16 cellular contexts compared by ENCODE assay signal in the genomic region with DNA sequence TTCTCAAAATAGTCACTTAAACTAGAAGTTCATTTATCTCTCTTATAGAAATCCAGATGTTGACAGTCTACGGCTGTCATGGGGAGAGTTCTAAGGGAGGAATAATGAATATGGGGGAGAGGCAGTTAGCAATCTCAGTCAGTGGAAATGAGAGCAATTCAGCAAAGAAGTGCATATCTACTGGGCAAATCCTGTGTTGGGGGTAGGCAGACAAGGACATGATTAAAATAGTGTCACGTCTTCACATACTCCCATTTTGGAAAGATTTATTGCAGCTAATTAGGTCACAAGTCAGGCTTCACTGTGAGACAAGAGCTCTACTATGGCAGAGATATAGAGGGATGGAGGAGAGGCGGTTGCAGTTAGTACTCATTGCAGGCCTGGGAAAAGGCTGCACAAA. TPM values are rescaled to one million over a fixed set of nuclear protein-coding genes. Genes with fewer than 3 reads are reported as not detected.
DNase-seq lines count a peak whose midpoint lies in the region; FAIRE-seq lines count a peak whose summit lies in the region.
"Had no signal": no experiment of that assay in that cellular context is flagged by ENCODE, and none has a peak within 500 bp of the region (broad histone marks: within the 10 kb centered on the region; RNA-seq: fewer than 3 reads in every experiment).

No MANE protein-coding gene starts in this region.

- DNase-seq in NCI-H1417 (lab: John Stamatoyannopoulos, UW): peak; percentile 21 to 74 (median 59)
- DNase-seq in NCI-H1417 treated with DMSO at 0.1 percent for 48 hours (lab: John Stamatoyannopoulos, UW): no peak
- DNase-seq in NCI-H187 (lab: John Stamatoyannopoulos, UW): peak; percentile 31 to 50
- DNase-seq in left kidney (ENCODE audit: low read depth, low spot score): peak; percentile 95
- peak; percentile 13 for DNase-seq in putamen (ENCODE audit: low spot score)
- no peak for DNase-seq in NK-92 (lab: John Stamatoyannopoulos, UW; ENCODE audit: unreplicated experiment)
- DNase-seq in activated CD4-positive, alpha-beta T cell treated with anti-CD3 and anti-CD28 coated beads for 48 hours: no peak
- DNase-seq in frontal cortex (ENCODE audit: low spot score in 2 of 2): no peak
- DNase-seq: AML-193; CD4-positive, CD25-positive, alpha-beta regulatory T cell; DMS79 had no signal

- no peak for FAIRE-seq in frontal cortex (lab: Jason Lieb, UNC)
- FAIRE-seq: GM12878, GM18507 had no signal

RNA-seq across cellular contexts. Expression of a gene that starts 29.8 kb away (rescaled TPM):
- total RNA-seq in frontal cortex: 2.4 TPM
- total RNA-seq: A673; CD4-positive, CD25-positive, alpha-beta regulatory T cell; G401 had no signal

RNA-seq across cellular contexts. Expression of a gene that starts 29.8 kb away (rescaled TPM):
- total RNA-seq in frontal cortex: under 0.01 TPM
- total RNA-seq: CD4-positive, CD25-positive, alpha-beta regulatory T cell; H4 had no signal

RNA-seq across cellular contexts. Expression of a gene that starts 36.9 kb away (rescaled TPM):
- 2.0 TPM for total RNA-seq in frontal cortex
- total RNA-seq: CD4-positive, CD25-positive, alpha-beta regulatory T cell; GM12878; H4 had no signal

RNA-seq across cellular contexts. Expression of a gene that starts 59.9 kb away (rescaled TPM):
- total RNA-seq in frontal cortex: 1.2 TPM
- total RNA-seq: CD4-positive, CD25-positive, alpha-beta regulatory T cell had no signal

Comparison
In these comparisons a context has a peak if more than half of its experiments do, and no peak if none do; other contexts are left out.
1. DNase-seq: peak in NCI-H1417 (3 of 3), NCI-H187 (2 of 2), left kidney (single experiment) and putamen (single experiment); none in NCI-H1417 treated with DMSO at 0.1 percent for 48 hours (single experiment), NK-92 (single experiment), activated CD4-positive, alpha-beta T cell treated with anti-CD3 and anti-CD28 coated beads for 48 hours (single experiment) and frontal cortex (0 of 2).